Comparison of ENCODE assay signal across 10 cellular contexts in the genomic region with DNA sequence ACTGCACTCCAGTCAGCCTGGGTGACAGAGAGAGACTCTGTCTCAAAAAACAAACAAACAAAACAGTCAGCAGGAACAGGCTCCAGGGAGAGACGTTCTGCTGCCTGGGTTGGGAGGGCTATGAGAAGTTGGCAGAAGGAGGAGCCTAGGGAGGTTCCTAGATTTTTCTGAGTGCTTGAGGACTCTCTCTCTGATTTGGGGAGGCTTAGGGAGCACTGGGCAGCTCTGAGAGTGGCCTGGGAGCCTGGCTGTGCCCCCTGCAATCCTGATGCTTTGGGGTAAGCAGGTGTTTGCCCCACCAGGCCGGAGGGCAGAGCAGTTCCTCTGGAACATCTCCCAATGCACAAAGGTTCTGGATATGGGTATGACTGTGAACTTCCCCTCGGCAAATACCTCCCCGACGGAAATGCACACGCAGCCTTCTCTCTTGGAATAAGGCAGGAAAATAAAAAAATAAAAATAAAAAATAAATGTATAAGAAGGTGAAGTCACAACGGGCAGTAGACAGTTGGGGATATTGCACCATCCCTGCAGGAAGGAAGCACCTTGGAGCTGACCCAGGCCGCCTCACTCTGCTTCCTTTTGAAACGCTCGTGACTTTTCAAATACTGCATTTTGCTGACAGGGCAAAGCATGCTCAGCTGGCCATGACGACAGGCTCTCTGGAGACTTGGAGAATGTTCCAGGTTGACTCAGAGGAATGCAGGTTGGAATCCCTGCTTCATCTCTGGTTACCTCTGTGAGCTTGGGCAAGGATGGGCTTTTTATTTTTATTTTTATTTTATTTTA. TPM values are rescaled to one million over a fixed set of nuclear protein-coding genes. Genes with fewer than 3 reads are reported as not detected.
A peak's percentile ranks its signal among the peaks of the same experiment; 100 is the strongest.
DNase-seq lines count a peak whose midpoint lies in the region; ATAC-seq and TF ChIP-seq lines count a peak whose summit lies in the region.
"Had no signal": no experiment of that assay in that cellular context is flagged by ENCODE, and none has a peak within 500 bp of the region (broad histone marks: within the 10 kb centered on the region; RNA-seq: fewer than 3 reads in every experiment).

No MANE protein-coding gene starts in this region.

- DNase-seq in Ammon's horn (ENCODE audit: low spot score) (peak; percentile 32), Panc1 (ENCODE audit: low read depth, low spot score) (no peak), NCI-H748 (lab: John Stamatoyannopoulos, UW; ENCODE audit: unreplicated experiment) (no peak), NCI-H1048 (lab: John Stamatoyannopoulos, UW) (no peak)
- no peak for DNase-seq in naive thymus-derived CD4-positive, alpha-beta T cell
- no peak for DNase-seq in stimulated activated effector memory CD8-positive, alpha-beta T cell treated with anti-CD3 and anti-CD28 coated beads, Interleukin-12 subunit alpha, Interleukin-12 subunit beta, amount 100 ng/mL, for 72 hours (ENCODE audit: low spot score in 2 of 2)
- DNase-seq: COR-L47, small intestine had no signal

- no TSS peak for BruUV-seq in Panc1 (replicated peaks; lab: Mats Ljungman, UMichigan)

- H3K27ac ChIP-seq in Panc1 (ENCODE audit: low read length) (peak overlapping the region; percentile 80), esophagus (ENCODE audit: low read depth in 2 of 2, low read length in 1 of 2) (peak overlapping the region; percentile 47 to 83)
- H3K27ac ChIP-seq in naive thymus-derived CD4-positive, alpha-beta T cell (ENCODE audit: low read depth, low read length): no peak overlapping the region

- ATAC-seq in Panc1: peak; percentile 77
- ATAC-seq in naive thymus-derived CD4-positive, alpha-beta T cell: peak; percentile 75
- ATAC-seq in GM18873 (IDR thresholded peaks at IDR 0.05; ENCODE audit: low FRiP score, unreplicated experiment): no peak
- ATAC-seq in stimulated activated effector memory CD8-positive, alpha-beta T cell treated with anti-CD3 and anti-CD28 coated beads, Interleukin-12 subunit alpha, Interleukin-12 subunit beta, amount 100 ng/mL, for 72 hours: no peak

- TF ChIP-seq CTCF in Panc1 (IDR thresholded peaks at IDR 0.05): no peak

- H3K9me3 Mint-ChIP-seq in naive thymus-derived CD4-positive, alpha-beta T cell: peaks cover 0 to 3% (median 0%) of the 10 kb centered on the region in 11 donors
- no peaks in the 10 kb centered on the region for H3K9me3 Mint-ChIP-seq in stimulated activated effector memory CD8-positive, alpha-beta T cell treated with anti-CD3 and anti-CD28 coated beads, Interleukin-12 subunit alpha, Interleukin-12 subunit beta, amount 100 ng/mL, for 72 hours

- 19 to 35% methylated on average over 11 of the region's 11 CpGs for WGBS in esophagus, 2 donors

- H3K9me3 ChIP-seq in Panc1 (ENCODE audit: control insufficient read depth, insufficient read depth, low read depth, low read length): no peaks in the 10 kb centered on the region
- no peaks in the 10 kb centered on the region for H3K9me3 ChIP-seq in esophagus (ENCODE audit: control insufficient read depth in 2 of 2, insufficient read depth in 1 of 2, low read depth in 1 of 2, low read length in 1 of 2)
- no peaks in the 10 kb centered on the region for H3K9me3 ChIP-seq in naive thymus-derived CD4-positive, alpha-beta T cell (ENCODE audit: control insufficient read depth in 2 of 3, low read length in 3 of 3)

- POLR2A ChIA-PET in Panc1 (lab: Charles Lee): no interaction called here
- POLR2A ChIA-PET in naive thymus-derived CD4-positive, alpha-beta T cell (lab: Charles Lee): no interaction called here

- no peak overlapping the region for H3K4me3 ChIP-seq in Panc1 (ENCODE audit: low read depth in 2 of 2, low read length in 2 of 2)
- no peak overlapping the region for H3K4me3 ChIP-seq in esophagus (ENCODE audit: low read depth in 1 of 2, low read length in 2 of 2)
- no peak overlapping the region for H3K4me3 ChIP-seq in naive thymus-derived CD4-positive, alpha-beta T cell (ENCODE audit: low read length)

- in situ Hi-C loops in Panc1 (cut with HindIII; ENCODE audit: low pct_unique_long_range_greater_than_20kb, low sequenced_read_pairs): no loop called here

- no peak overlapping the region for H3K4me3 Mint-ChIP-seq in naive thymus-derived CD4-positive, alpha-beta T cell
- H3K4me3 Mint-ChIP-seq in stimulated activated effector memory CD8-positive, alpha-beta T cell treated with anti-CD3 and anti-CD28 coated beads, Interleukin-12 subunit alpha, Interleukin-12 subunit beta, amount 100 ng/mL, for 72 hours: no peak overlapping the region

- intact Hi-C loops in Panc1 (cut with micrococcal nuclease; ENCODE audit: unreplicated experiment): no loop called here
- intact Hi-C loops in naive thymus-derived CD4-positive, alpha-beta T cell (cut with micrococcal nuclease): no loop called here

- H3K27me3 ChIP-seq in Panc1 (ENCODE audit: control insufficient read depth, insufficient read depth, low read length): no peaks in the 10 kb centered on the region
- no peaks in the 10 kb centered on the region for H3K27me3 ChIP-seq in esophagus (ENCODE audit: control insufficient read depth in 1 of 2, insufficient read depth in 2 of 2, low read length in 2 of 2)
- no peaks in the 10 kb centered on the region for H3K27me3 ChIP-seq in naive thymus-derived CD4-positive, alpha-beta T cell (ENCODE audit: control insufficient read depth in 2 of 2, insufficient read depth in 2 of 2, low read length in 2 of 2)

- H3K4me1 Mint-ChIP-seq in naive thymus-derived CD4-positive, alpha-beta T cell: peaks cover 0 to 4% (median 0%) of the 10 kb centered on the region in 7 donors
- H3K4me1 Mint-ChIP-seq in stimulated activated effector memory CD8-positive, alpha-beta T cell treated with anti-CD3 and anti-CD28 coated beads, Interleukin-12 subunit alpha, Interleukin-12 subunit beta, amount 100 ng/mL, for 72 hours: peaks cover 7% of the 10 kb centered on the region

- CTCF ChIA-PET in Panc1 (lab: Charles Lee): no interaction called here
- CTCF ChIA-PET in naive thymus-derived CD4-positive, alpha-beta T cell (lab: Charles Lee): no interaction called here

- no peak overlapping the region for H3K27ac Mint-ChIP-seq in naive thymus-derived CD4-positive, alpha-beta T cell
- no peak overlapping the region for H3K27ac Mint-ChIP-seq in stimulated activated effector memory CD8-positive, alpha-beta T cell treated with anti-CD3 and anti-CD28 coated beads, Interleukin-12 subunit alpha, Interleukin-12 subunit beta, amount 100 ng/mL, for 72 hours

- H3K27me3 Mint-ChIP-seq in naive thymus-derived CD4-positive, alpha-beta T cell: peaks cover 0 to 9% (median 0%) of the 10 kb centered on the region in 5 donors

- peaks cover 16% of the 10 kb centered on the region for H3K4me1 ChIP-seq in Panc1 (ENCODE audit: control insufficient read depth, insufficient read depth, low read length)
- no peaks in the 10 kb centered on the region for H3K4me1 ChIP-seq in esophagus (ENCODE audit: control insufficient read depth in 2 of 2, insufficient read depth in 2 of 2, low read length in 1 of 2)
- H3K4me1 ChIP-seq in naive thymus-derived CD4-positive, alpha-beta T cell (ENCODE audit: control insufficient read depth in 2 of 2, insufficient read depth in 2 of 2, low read length in 2 of 2): no peaks in the 10 kb centered on the region

- no peaks in the 10 kb centered on the region for H3K36me3 Mint-ChIP-seq in naive thymus-derived CD4-positive, alpha-beta T cell
- H3K36me3 Mint-ChIP-seq in stimulated activated effector memory CD8-positive, alpha-beta T cell treated with anti-CD3 and anti-CD28 coated beads, Interleukin-12 subunit alpha, Interleukin-12 subunit beta, amount 100 ng/mL, for 72 hours: no peaks in the 10 kb centered on the region

- H3K36me3 ChIP-seq in Panc1 (ENCODE audit: control insufficient read depth, insufficient read depth, low read length): no peaks in the 10 kb centered on the region
- H3K36me3 ChIP-seq in esophagus (ENCODE audit: control insufficient read depth in 2 of 2, insufficient read depth in 2 of 2, low read length in 1 of 2): no peaks in the 10 kb centered on the region
- no peaks in the 10 kb centered on the region for H3K36me3 ChIP-seq in naive thymus-derived CD4-positive, alpha-beta T cell (ENCODE audit: control insufficient read depth in 2 of 3, insufficient read depth in 3 of 3, low read length in 3 of 3)

RNA-seq across cellular contexts. Expression of a gene that starts 26.5 kb away (rescaled TPM):
- total RNA-seq in Panc1 (2021; ENCODE audit: unreplicated experiment): 58.9 TPM
- polyA plus RNA-seq in Panc1 (2012; ENCODE audit: insufficient read length): 61.8 TPM
- polyA plus RNA-seq in esophagus: 10 to 100 TPM in 1 of 2 donors, 1 to 10 TPM in 1; 8.9 to 12.6 TPM
- total RNA-seq in naive thymus-derived CD4-positive, alpha-beta T cell: 10 to 100 TPM in 1 of 5 experiments, 1 to 10 TPM in 1, under 1 TPM in 2, not detected in 1; 0.53 to 16.3 (median 1.4) TPM
- polyA plus RNA-seq in naive thymus-derived CD4-positive, alpha-beta T cell: not detected

RNA-seq across cellular contexts. Expression of a gene that starts 48.0 kb away (rescaled TPM):
- total RNA-seq in Panc1 (2021; ENCODE audit: unreplicated experiment): 41.5 TPM
- polyA plus RNA-seq in Panc1 (2012; ENCODE audit: insufficient read length): 52.2 TPM
- polyA plus RNA-seq in esophagus: 10 to 100 TPM; 39.4 to 52.4 TPM
- total RNA-seq in naive thymus-derived CD4-positive, alpha-beta T cell: 10 to 100 TPM; 36.4 to 63.2 (median 50.2) TPM
- polyA plus RNA-seq in naive thymus-derived CD4-positive, alpha-beta T cell: 10 to 100 TPM; 19.9 to 50.8 TPM

RNA-seq across cellular contexts. Expression of a gene that starts 48.4 kb away (rescaled TPM):
- total RNA-seq in Panc1 (2021; ENCODE audit: unreplicated experiment): 177 TPM
- 210 TPM for polyA plus RNA-seq in Panc1 (2012; ENCODE audit: insufficient read length)
- 100 to 1,000 TPM; 192 to 214 TPM for polyA plus RNA-seq in esophagus
- total RNA-seq in naive thymus-derived CD4-positive, alpha-beta T cell: 100 to 1,000 TPM; 124 to 283 (median 163) TPM
- 100 to 1,000 TPM; 214 to 247 TPM for polyA plus RNA-seq in naive thymus-derived CD4-positive, alpha-beta T cell

Comparison
In these comparisons a context has a peak if more than half of its experiments do, and no peak if none do; other contexts are left out.
1. ATAC-seq: peak in Panc1 (single experiment) and naive thymus-derived CD4-positive, alpha-beta T cell (single experiment); none in GM18873 (single experiment) and stimulated activated effector memory CD8-positive, alpha-beta T cell treated with anti-CD3 and anti-CD28 coated beads, Interleukin-12 subunit alpha, Interleukin-12 subunit beta, amount 100 ng/mL, for 72 hours (single experiment).